Comparison of ENCODE assay signal across 11 cellular contexts in genomic region chr2:110106642-110107041, GRCh38. TPM values are rescaled to one million over a fixed set of nuclear protein-coding genes. Genes with fewer than 3 reads are reported as not detected.
DNase-seq lines count a peak whose midpoint lies in the region; ATAC-seq and TF ChIP-seq lines count a peak whose summit lies in the region.
"Had no signal": no experiment of that assay in that cellular context is flagged by ENCODE, and none has a peak within 500 bp of the region (broad histone marks: within the 10 kb centered on the region; RNA-seq: fewer than 3 reads in every experiment).

No MANE protein-coding gene starts in this region.

- peak overlapping the region; percentile 4; the same call in 1 of the 2 replicates for H2BK120ac ChIP-seq in IMR-90 (ENCODE audit: low read depth, low read length)

- H3K79me1 ChIP-seq in IMR-90 (ENCODE audit: low read depth in 1 of 2, low read length in 2 of 2), result peaks cover 0 to 4% of the 10 kb centered on the region in 2 experiments; a peak in 1 of 4 replicates

- H4K20me1 ChIP-seq in IMR-90 (ENCODE audit: insufficient read depth, low read length), result no peaks in the 10 kb centered on the region

- H3K27me3 ChIP-seq in IMR-90 (ENCODE audit: control insufficient read depth, insufficient read depth, low read length) (no peaks in the 10 kb centered on the region), body of pancreas (no peaks in the 10 kb centered on the region), lower lobe of right lung (ENCODE audit: low read depth) (no peaks in the 10 kb centered on the region)

- intact Hi-C loops in IMR-90 (cut with micrococcal nuclease), result no loop called here
- intact Hi-C loops in body of pancreas (cut with DNase I), result no loop called here
- intact Hi-C loops in lower lobe of right lung (cut with DNase I), result no loop called here

- H3K56ac ChIP-seq in IMR-90 (ENCODE audit: extremely low read depth, insufficient read depth, low read length), result no peak overlapping the region

- H2BK15ac ChIP-seq in IMR-90 (ENCODE audit: low read depth, low read length), result no peak overlapping the region

- dilution Hi-C loops in IMR-90 (cut with HindIII; ENCODE audit: low sequenced_read_pairs, unreplicated experiment), result no loop called here

- CTCF ChIA-PET in AG04449 (lab: Yijun Ruan, JAX) (interaction anchor here (1.1 to 4.1 kb wide), 5 partner anchors 9 to 50 kb away, joined by 3 to 56 read pairs (median 4); partner anchors contain the start of gene MALL), IMR-90 (lab: Yijun Ruan, JAX) (interaction anchor here (2.2 kb wide), 1 partner anchor 9 kb away, joined by 7 read pairs; the partner anchor contains the start of gene MALL)
- CTCF ChIA-PET in activated CD8-positive, alpha-beta memory T cell treated with anti-CD3 and anti-CD28 coated beads, Interleukin-2, amount 10 ng/mL, durations not matched to agents 7 days and 5 days (lab: Charles Lee), result no interaction called here

- TF ChIP-seq POLR2A in IMR-90 (IDR thresholded peaks at IDR 0.05; ENCODE audit: low read depth, low read length), result no peak
- no peak for TF ChIP-seq POLR2A in body of pancreas (IDR thresholded peaks at IDR 0.05)

- in situ Hi-C loops in IMR-90 (cut with MboI; ENCODE audit: low sequenced_read_pairs), result no loop called here

- H3K27ac Mint-ChIP-seq in activated CD8-positive, alpha-beta memory T cell treated with anti-CD3 and anti-CD28 coated beads, Interleukin-2, amount 10 ng/mL, durations not matched to agents 7 days and 5 days, result no peak overlapping the region
- H3K27ac Mint-ChIP-seq: activated naive CD4-positive, alpha-beta T cell treated with anti-CD3 and anti-CD28 coated beads, Interleukin-2, amount 10 ng/mL, durations not matched to agents 7 days and 5 days; CD14-positive monocyte had no signal

- peak overlapping the region; percentile 50; the same call in 1 of the 2 replicates for H3K4me2 ChIP-seq in IMR-90 (ENCODE audit: low read depth, low read length)

- peak overlapping the region; percentile 4; the same call in 1 of the 2 replicates for H3K18ac ChIP-seq in IMR-90 (ENCODE audit: low read depth, low read length)

- H3K23ac ChIP-seq in IMR-90 (ENCODE audit: low read depth, low read length), result no peak overlapping the region

- TF ChIP-seq RAD21 in IMR-90 (IDR thresholded peaks at IDR 0.05; ENCODE audit: low read length), result no peak

- peak overlapping the region in 1 of 2 experiments; percentile 2; a peak in 1 of 4 replicates for H4K8ac ChIP-seq in IMR-90 (ENCODE audit: low read depth in 2 of 2, low read length in 2 of 2)

- no CpG with 5 or more reads among the region's 6 CpGs for WGBS in IMR-90 (ENCODE audit: extremely low coverage in 2 of 2, insufficient read length in 1 of 2), 2 experiments
- WGBS in body of pancreas, 2 donors, result 47 to 49% methylated on average over 6 of the region's 6 CpGs

- H2AK5ac ChIP-seq in IMR-90 (ENCODE audit: low read depth, low read length), result peak overlapping the region; percentile 67; the same call in 1 of the 2 replicates

- H2BK20ac ChIP-seq in IMR-90 (ENCODE audit: low read depth, low read length), result 0 out of 2 replicates have a peak overlapping the region, but pooled peaks have one; percentile 5

- H3K36me3 Mint-ChIP-seq in activated CD8-positive, alpha-beta memory T cell treated with anti-CD3 and anti-CD28 coated beads, Interleukin-2, amount 10 ng/mL, durations not matched to agents 7 days and 5 days, result no peaks in the 10 kb centered on the region
- H3K36me3 Mint-ChIP-seq: CD14-positive monocyte had no signal

- H3K4ac ChIP-seq in IMR-90 (ENCODE audit: low read depth, low read length), result no peak overlapping the region

- peaks cover 54% of the 10 kb centered on the region for H3K27me3 Mint-ChIP-seq in activated CD8-positive, alpha-beta memory T cell treated with anti-CD3 and anti-CD28 coated beads, Interleukin-2, amount 10 ng/mL, durations not matched to agents 7 days and 5 days

- peak overlapping the region; percentile 50; the same call in 1 of the 2 replicates for H3K27ac ChIP-seq in IMR-90 (ENCODE audit: insufficient read depth, low read length)
- H3K27ac ChIP-seq in body of pancreas, result peak overlapping the region in 3 of 4 donors; percentile 68 to 82 (median 74)
- H3K27ac ChIP-seq in lower lobe of right lung, result peak overlapping the region; percentile 87

- H3K9ac ChIP-seq in IMR-90 (ENCODE audit: low read depth, low read length), result no peak overlapping the region

- H3K9me3 ChIP-seq in IMR-90 (ENCODE audit: control insufficient read depth, insufficient read depth, low read length), result no peaks in the 10 kb centered on the region
- H3K9me3 ChIP-seq in body of pancreas, result peaks cover 0 to 9% (median 0%) of the 10 kb centered on the region in 3 donors
- no peaks in the 10 kb centered on the region for H3K9me3 ChIP-seq in lower lobe of right lung

- peaks cover 32% of the 10 kb centered on the region for H3K9me1 ChIP-seq in IMR-90 (ENCODE audit: insufficient read depth, low read length)

- POLR2A ChIA-PET in AG04449 (lab: Yijun Ruan, JAX) (interaction anchor here (0.7 to 1.3 kb wide), 2 partner anchors 11 to 19 kb away, joined by 3 read pairs; no protein-coding TSS in a partner anchor), IMR-90 (lab: Charles Lee; ENCODE audit: unreplicated experiment) (no interaction called here)

- peaks cover 11% of the 10 kb centered on the region for H3K4me1 Mint-ChIP-seq in activated CD8-positive, alpha-beta memory T cell treated with anti-CD3 and anti-CD28 coated beads, Interleukin-2, amount 10 ng/mL, durations not matched to agents 7 days and 5 days

- no TSS peak for BruUV-seq in IMR-90 (replicated peaks; lab: Mats Ljungman, UMichigan)

- H3K14ac ChIP-seq in IMR-90 (replicated peaks; ENCODE audit: low read depth, low read length), result no peak overlapping the region; the same call in 1 of the 2 replicates

- DNase-seq in AG04449 (ENCODE audit: low read depth, low spot score) (peak; percentile 40), IMR-90 (peak; percentile 93), body of pancreas (no peak), lower lobe of right lung (peak; percentile 53), COR-L47 (lab: John Stamatoyannopoulos, UW) (no peak), NCI-H1105 treated with DMSO at 0.1 percent for 48 hours (lab: John Stamatoyannopoulos, UW) (no peak)
- no peak for DNase-seq in stimulated activated CD4-positive, alpha-beta T cell treated with anti-CD3 and anti-CD28 coated beads, Interleukin-4, amount 100 ng/mL, for 4 hours
- DNase-seq in activated CD8-positive, alpha-beta memory T cell treated with anti-CD3 and anti-CD28 coated beads, Interleukin-2, amount 10 ng/mL, durations not matched to agents 7 days and 5 days, result no peak
- DNase-seq: activated naive CD4-positive, alpha-beta T cell treated with anti-CD3 and anti-CD28 coated beads, Interleukin-2, amount 10 ng/mL, durations not matched to agents 7 days and 5 days had no signal

- H3K4me1 ChIP-seq in IMR-90 (ENCODE audit: control insufficient read depth, insufficient read depth, low read length) (peaks cover 29% of the 10 kb centered on the region), body of pancreas (peaks cover 32% of the 10 kb centered on the region), lower lobe of right lung (peaks cover 49% of the 10 kb centered on the region)

- no peak overlapping the region for H2AK9ac ChIP-seq in IMR-90 (replicated peaks; ENCODE audit: low read depth, low read length, poor library complexity)

- peaks cover 4% of the 10 kb centered on the region for H3K9me3 Mint-ChIP-seq in activated CD8-positive, alpha-beta memory T cell treated with anti-CD3 and anti-CD28 coated beads, Interleukin-2, amount 10 ng/mL, durations not matched to agents 7 days and 5 days (ENCODE audit: low read depth)

- no peak overlapping the region for H4K5ac ChIP-seq in IMR-90 (ENCODE audit: low read depth, low read length)

- TF ChIP-seq CTCF in AG04449 (IDR thresholded peaks at IDR 0.05; ENCODE audit: insufficient read depth, low read length, missing control alignments), result no peak
- no peak for TF ChIP-seq CTCF in IMR-90 (conservative IDR thresholded peaks at IDR 0.05; ENCODE audit: low read depth, low read length)
- no peak for TF ChIP-seq CTCF in body of pancreas (IDR thresholded peaks at IDR 0.05)
- TF ChIP-seq CTCF in lower lobe of right lung (IDR thresholded peaks at IDR 0.05), result no peak

- H4K91ac ChIP-seq in IMR-90 (ENCODE audit: insufficient read depth, low read depth, low read length), result no peak overlapping the region

- H3K4me3 ChIP-seq in AG04449 (ENCODE audit: low read depth, low read length) (no peak overlapping the region), IMR-90 (ENCODE audit: insufficient read depth, low read depth, low read length) (no peak overlapping the region), body of pancreas (no peak overlapping the region), lower lobe of right lung (no peak overlapping the region)

- no peak overlapping the region for H3K4me3 Mint-ChIP-seq in activated CD8-positive, alpha-beta memory T cell treated with anti-CD3 and anti-CD28 coated beads, Interleukin-2, amount 10 ng/mL, durations not matched to agents 7 days and 5 days
- H3K4me3 Mint-ChIP-seq: activated naive CD4-positive, alpha-beta T cell treated with anti-CD3 and anti-CD28 coated beads, Interleukin-2, amount 10 ng/mL, durations not matched to agents 7 days and 5 days; CD14-positive monocyte had no signal

- ATAC-seq in IMR-90 (ENCODE audit: low read depth), result peak; percentile 56
- ATAC-seq in body of pancreas, result peak; percentile 25
- ATAC-seq in lower lobe of right lung, result peak; percentile 77 to 80
- ATAC-seq in activated CD8-positive, alpha-beta memory T cell treated with anti-CD3 and anti-CD28 coated beads, Interleukin-2, amount 10 ng/mL, durations not matched to agents 7 days and 5 days, result no peak

- H2AFZ ChIP-seq in IMR-90 (replicated peaks; ENCODE audit: low read length, poor library complexity), result peak overlapping the region; percentile 0

- no peaks in the 10 kb centered on the region for H3K36me3 ChIP-seq in IMR-90 (ENCODE audit: control insufficient read depth, insufficient read depth, low read length)
- no peaks in the 10 kb centered on the region for H3K36me3 ChIP-seq in body of pancreas (replicated peaks in 1 of 2; ENCODE audit: insufficient read depth in 1 of 2, low read depth in 2 of 2)
- no peaks in the 10 kb centered on the region for H3K36me3 ChIP-seq in lower lobe of right lung

- H2BK5ac ChIP-seq in IMR-90 (ENCODE audit: low read depth, low read length, poor library complexity, severe bottlenecking), result peak overlapping the region; percentile 81

TF ChIP-seq in IMR-90, 13 proteins besides CTCF, POLR2A, EP300 and RAD21 (continues in another document):
- TF ChIP-seq BHLHE40 (IDR thresholded peaks at IDR 0.05; ENCODE audit: low read depth, low read length), result no peak
- TF ChIP-seq MXI1 (IDR thresholded peaks at IDR 0.05; ENCODE audit: borderline replicate concordance, low read depth, low read length), result no peak
- TF ChIP-seq CEBPB (IDR thresholded peaks at IDR 0.05; ENCODE audit: low read depth, low read length), result peak; percentile 79
- no peak for TF ChIP-seq CHD1 (IDR thresholded peaks at IDR 0.05; ENCODE audit: low read depth, low read length)

RNA-seq across cellular contexts. Expression of gene MALL, which starts 9.0 kb away (rescaled TPM):
- total RNA-seq in IMR-90 (2012; rRNA removed) (1.6 and 2.2 TPM in 2 replicates), body of pancreas (10 to 100 TPM in 1 of 2 donors, 1 to 10 TPM in 1; 6.6 to 10.4 TPM), lower lobe of right lung (82.7 TPM)
- polyA plus RNA-seq in IMR-90 (2012; rRNA removed), result 1.2 and 1.6 TPM in 2 replicates
- 1.0 and 1.4 TPM in 2 replicates for polyA plus RNA-seq in IMR-90 (2012; cell fraction: cytosol; rRNA removed)
- 0.37 and 0.46 TPM in 2 replicates for polyA plus RNA-seq in IMR-90 (2012; cell fraction: nucleus; rRNA removed; ENCODE audit: low replicate concordance)
- total RNA-seq in activated CD8-positive, alpha-beta memory T cell treated with anti-CD3 and anti-CD28 coated beads, Interleukin-2, amount 10 ng/mL, durations not matched to agents 7 days and 5 days, result not detected
- total RNA-seq: OCI-LY7 had no signal

Comparison
In these comparisons a context has a peak if more than half of its experiments do, and no peak if none do; other contexts are left out.
1. DNase-seq: peak in AG04449 (single experiment), IMR-90 (single experiment) and lower lobe of right lung (single experiment); none in body of pancreas (0 of 4), COR-L47 (single experiment), NCI-H1105 treated with DMSO at 0.1 percent for 48 hours (single experiment), stimulated activated CD4-positive, alpha-beta T cell treated with anti-CD3 and anti-CD28 coated beads, Interleukin-4, amount 100 ng/mL, for 4 hours (0 of 2) and activated CD8-positive, alpha-beta memory T cell treated with anti-CD3 and anti-CD28 coated beads, Interleukin-2, amount 10 ng/mL, durations not matched to agents 7 days and 5 days (single experiment).
2. Peak in every context shown above with its lines, with median percentiles within 50 percentile points of each other: H3K27ac ChIP-seq.